Comparison of ENCODE assay signal across 5 cellular contexts in the genomic region with DNA sequence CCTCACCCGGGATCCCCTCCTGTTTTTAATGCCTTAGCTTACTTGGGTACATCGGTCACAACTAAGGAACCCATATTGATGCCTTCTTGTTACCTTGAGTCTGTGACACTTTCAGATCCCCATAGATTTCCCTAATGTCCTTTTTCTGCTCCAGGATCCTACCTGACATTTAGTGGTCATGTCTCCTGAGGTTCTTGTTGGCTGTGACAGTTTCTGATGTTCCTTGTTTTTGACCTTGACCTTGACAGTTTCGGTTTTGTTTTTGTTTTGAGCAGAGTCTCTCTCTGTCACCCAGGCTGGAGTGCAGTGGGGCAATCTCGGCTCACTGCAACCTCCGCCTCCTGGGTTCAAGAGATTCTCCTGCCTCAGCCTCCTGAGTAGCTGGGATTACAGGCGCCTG. TPM values are rescaled to one million over a fixed set of nuclear protein-coding genes. Genes with fewer than 3 reads are reported as not detected.
"Had no signal": no experiment of that assay in that cellular context is flagged by ENCODE, and none has a peak within 500 bp of the region (broad histone marks: within the 10 kb centered on the region; RNA-seq: fewer than 3 reads in every experiment).

No MANE protein-coding gene starts in this region.

RNA-seq across cellular contexts. Expression of gene ATP2C2, which starts 52.2 kb away (rescaled TPM):
- total RNA-seq: fibroblast of villous mesenchyme; heart right ventricle; naive thymus-derived CD8-positive, alpha-beta T cell; osteoblast; psoas muscle had no signal
